2 cellular contexts compared by ENCODE assay signal in the genomic region with DNA sequence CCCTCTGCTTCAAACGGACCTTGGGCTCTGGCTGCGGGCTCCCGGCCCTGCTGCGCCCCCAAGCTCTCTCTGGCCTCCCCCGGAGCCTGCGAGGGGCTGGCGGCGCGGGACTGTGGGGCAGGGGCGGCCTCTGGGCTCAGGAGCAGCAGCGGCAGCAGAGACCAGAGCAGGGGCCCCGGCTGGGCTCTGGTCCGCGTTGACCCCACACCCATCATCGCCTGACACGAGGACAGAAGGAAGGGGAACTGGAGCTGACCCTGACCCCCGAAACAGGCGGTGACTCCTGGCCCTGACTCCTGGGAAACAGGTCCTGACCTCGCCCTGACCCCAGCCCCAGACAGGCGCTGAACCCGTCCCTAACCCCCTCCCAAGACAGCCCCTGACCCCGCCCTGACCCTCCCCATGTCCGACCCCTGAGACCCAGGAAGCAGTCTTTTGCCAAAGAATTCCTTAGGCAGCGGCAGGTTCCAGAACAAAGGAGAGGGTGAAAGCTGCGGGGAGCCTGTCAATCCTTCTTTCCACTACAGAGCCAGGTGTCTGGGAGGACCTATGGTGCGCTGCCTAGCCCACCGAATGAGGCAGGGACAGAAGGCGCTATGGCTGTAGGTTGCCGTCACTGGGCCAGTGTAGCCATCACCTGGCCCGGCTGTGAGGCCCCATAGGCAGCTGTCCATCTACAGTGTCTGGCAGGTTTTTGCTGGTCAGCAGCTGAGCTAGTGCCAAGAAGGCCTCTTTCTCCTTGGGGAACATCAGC.
TF ChIP-seq lines count a peak whose summit lies in the region.

No MANE protein-coding gene starts in this region.

TF ChIP-seq in WTC11, 78 proteins besides CTCF, POLR2A, EP300 and RAD21:
- TF ChIP-seq MXD4 (CRISPR knock-in tag; IDR thresholded peaks at IDR 0.05; ENCODE audit: borderline replicate concordance) (no peak), NR1H2 (CRISPR knock-in tag; IDR thresholded peaks at IDR 0.05) (no peak)

TF ChIP-seq in HepG2, 621 proteins besides CTCF, POLR2A, EP300 and RAD21 (continues in another document):
- TF ChIP-seq MTA3 (CRISPR knock-in tag; IDR thresholded peaks at IDR 0.05) (no peak), ZNF7 (CRISPR knock-in tag; IDR thresholded peaks at IDR 0.05) (no peak), PTBP1 (IDR thresholded peaks at IDR 0.05; ENCODE audit: low read depth, low read length, poor library complexity, severe bottlenecking) (no peak), HDAC1 (CRISPR knock-in tag; IDR thresholded peaks at IDR 0.05) (no peak), NFATC3 (CRISPR knock-in tag; IDR thresholded peaks at IDR 0.05) (no peak), MEF2D (CRISPR knock-in tag; IDR thresholded peaks at IDR 0.05) (no peak), ZNF20 (CRISPR knock-in tag; IDR thresholded peaks at IDR 0.05) (no peak), NFE2L1 (CRISPR knock-in tag; IDR thresholded peaks at IDR 0.05; ENCODE audit: borderline replicate concordance) (no peak), ZMAT3 (CRISPR knock-in tag; conservative IDR thresholded peaks at IDR 0.05) (no peak), SP5 (CRISPR knock-in tag; IDR thresholded peaks at IDR 0.05; ENCODE audit: borderline replicate concordance, low read depth) (no peak), ZNF850 (CRISPR knock-in tag; conservative IDR thresholded peaks at IDR 0.05) (no peak), ZFP62 (CRISPR knock-in tag; IDR thresholded peaks at IDR 0.05) (no peak), ZNF614 (CRISPR knock-in tag; IDR thresholded peaks at IDR 0.05; ENCODE audit: borderline replicate concordance) (no peak), ZNF292 (CRISPR knock-in tag; IDR thresholded peaks at IDR 0.05; ENCODE audit: borderline replicate concordance, low read depth) (no peak), ZKSCAN8 (CRISPR knock-in tag; IDR thresholded peaks at IDR 0.05; ENCODE audit: borderline replicate concordance) (no peak), NCOA5 (CRISPR knock-in tag; IDR thresholded peaks at IDR 0.05) (no peak), ZFP90 (CRISPR knock-in tag; IDR thresholded peaks at IDR 0.05; ENCODE audit: borderline replicate concordance) (no peak), ZNF567 (CRISPR knock-in tag; IDR thresholded peaks at IDR 0.05; ENCODE audit: borderline replicate concordance) (no peak), ZFP37 (CRISPR knock-in tag; IDR thresholded peaks at IDR 0.05; ENCODE audit: borderline replicate concordance) (no peak), TMF1 (CRISPR knock-in tag; IDR thresholded peaks at IDR 0.05; ENCODE audit: low read depth) (no peak), ZC3H4 (CRISPR knock-in tag; IDR thresholded peaks at IDR 0.05; ENCODE audit: borderline replicate concordance) (no peak), THYN1 (CRISPR knock-in tag; IDR thresholded peaks at IDR 0.05; ENCODE audit: borderline replicate concordance, low read depth) (no peak), ZFP1 (CRISPR knock-in tag; IDR thresholded peaks at IDR 0.05) (no peak), ELF1 (CRISPR knock-in tag; IDR thresholded peaks at IDR 0.05) (no peak), ZNF496 (CRISPR knock-in tag; IDR thresholded peaks at IDR 0.05; ENCODE audit: insufficient replicate concordance) (no peak), ZFX (CRISPR knock-in tag; IDR thresholded peaks at IDR 0.05; ENCODE audit: low read depth) (peak; percentile 56), ZNF383 (CRISPR knock-in tag; IDR thresholded peaks at IDR 0.05; ENCODE audit: borderline replicate concordance) (0 out of 2 replicates have a peak, but pooled peaks have one; percentile 33), HOXD1 (CRISPR knock-in tag; IDR thresholded peaks at IDR 0.05) (no peak), FOXO1 (CRISPR knock-in tag; IDR thresholded peaks at IDR 0.05) (no peak), CEBPG (CRISPR knock-in tag; IDR thresholded peaks at IDR 0.05) (no peak), GZF1 (CRISPR knock-in tag; IDR thresholded peaks at IDR 0.05) (no peak), KAT8 (CRISPR knock-in tag; IDR thresholded peaks at IDR 0.05) (0 out of 2 replicates have a peak, but pooled peaks have one; percentile 3), ZNF138 (CRISPR knock-in tag; IDR thresholded peaks at IDR 0.05; ENCODE audit: low read depth) (no peak), ZNF570 (CRISPR knock-in tag; IDR thresholded peaks at IDR 0.05; ENCODE audit: borderline replicate concordance) (no peak), MIER3 (CRISPR knock-in tag; IDR thresholded peaks at IDR 0.05; ENCODE audit: borderline replicate concordance) (no peak), ARNT (IDR thresholded peaks at IDR 0.05) (no peak), KMT2A (CRISPR knock-in tag; IDR thresholded peaks at IDR 0.05) (no peak), EED (CRISPR knock-in tag; IDR thresholded peaks at IDR 0.05) (no peak), ZBTB21 (CRISPR knock-in tag; IDR thresholded peaks at IDR 0.05) (no peak), TOE1 (CRISPR knock-in tag; IDR thresholded peaks at IDR 0.05) (no peak), ZNF652 (CRISPR knock-in tag; IDR thresholded peaks at IDR 0.05; ENCODE audit: borderline replicate concordance, low read depth) (no peak), ZNF879 (CRISPR knock-in tag; IDR thresholded peaks at IDR 0.05) (no peak), ZNF790 (CRISPR knock-in tag; IDR thresholded peaks at IDR 0.05; ENCODE audit: borderline replicate concordance) (no peak), ZNF781 (CRISPR knock-in tag; IDR thresholded peaks at IDR 0.05; ENCODE audit: borderline replicate concordance, not compliant biosample characterization) (no peak), ATF7-NPFF (CRISPR knock-in tag; IDR thresholded peaks at IDR 0.05; ENCODE audit: low read depth) (0 out of 2 replicates have a peak, but pooled peaks have one; percentile 37), ZNF235 (CRISPR knock-in tag; IDR thresholded peaks at IDR 0.05; ENCODE audit: borderline replicate concordance) (no peak), MAFG (CRISPR knock-in tag; IDR thresholded peaks at IDR 0.05) (no peak)
- TF ChIP-seq, protein P1, sequence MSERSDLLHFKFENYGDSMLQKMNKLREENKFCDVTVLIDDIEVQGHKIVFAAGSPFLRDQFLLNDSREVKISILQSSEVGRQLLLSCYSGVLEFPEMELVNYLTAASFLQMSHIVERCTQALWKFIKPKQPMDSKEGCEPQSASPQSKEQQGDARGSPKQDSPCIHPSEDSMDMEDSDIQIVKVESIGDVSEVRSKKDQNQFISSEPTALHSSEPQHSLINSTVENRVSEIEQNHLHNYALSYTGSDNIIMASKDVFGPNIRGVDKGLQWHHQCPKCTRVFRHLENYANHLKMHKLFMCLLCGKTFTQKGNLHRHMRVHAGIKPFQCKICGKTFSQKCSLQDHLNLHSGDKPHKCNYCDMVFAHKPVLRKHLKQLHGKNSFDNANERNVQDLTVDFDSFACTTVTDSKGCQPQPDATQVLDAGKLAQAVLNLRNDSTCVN (CRISPR knock-in tag; IDR thresholded peaks at IDR 0.05; ENCODE audit: borderline replicate concordance): no peak
- TF ChIP-seq, protein P2, sequence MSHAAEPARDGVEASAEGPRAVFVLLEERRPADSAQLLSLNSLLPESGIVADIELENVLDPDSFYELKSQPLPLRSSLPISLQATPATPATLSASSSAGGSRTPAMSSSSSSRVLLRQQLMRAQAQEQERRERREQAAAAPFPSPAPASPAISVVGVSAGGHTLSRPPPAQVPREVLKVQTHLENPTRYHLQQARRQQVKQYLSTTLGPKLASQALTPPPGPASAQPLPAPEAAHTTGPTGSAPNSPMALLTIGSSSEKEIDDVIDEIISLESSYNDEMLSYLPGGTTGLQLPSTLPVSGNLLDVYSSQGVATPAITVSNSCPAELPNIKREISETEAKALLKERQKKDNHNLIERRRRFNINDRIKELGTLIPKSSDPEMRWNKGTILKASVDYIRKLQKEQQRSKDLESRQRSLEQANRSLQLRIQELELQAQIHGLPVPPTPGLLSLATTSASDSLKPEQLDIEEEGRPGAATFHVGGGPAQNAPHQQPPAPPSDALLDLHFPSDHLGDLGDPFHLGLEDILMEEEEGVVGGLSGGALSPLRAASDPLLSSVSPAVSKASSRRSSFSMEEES (CRISPR knock-in tag; IDR thresholded peaks at IDR 0.05): no peak
- TF ChIP-seq, protein P3, sequence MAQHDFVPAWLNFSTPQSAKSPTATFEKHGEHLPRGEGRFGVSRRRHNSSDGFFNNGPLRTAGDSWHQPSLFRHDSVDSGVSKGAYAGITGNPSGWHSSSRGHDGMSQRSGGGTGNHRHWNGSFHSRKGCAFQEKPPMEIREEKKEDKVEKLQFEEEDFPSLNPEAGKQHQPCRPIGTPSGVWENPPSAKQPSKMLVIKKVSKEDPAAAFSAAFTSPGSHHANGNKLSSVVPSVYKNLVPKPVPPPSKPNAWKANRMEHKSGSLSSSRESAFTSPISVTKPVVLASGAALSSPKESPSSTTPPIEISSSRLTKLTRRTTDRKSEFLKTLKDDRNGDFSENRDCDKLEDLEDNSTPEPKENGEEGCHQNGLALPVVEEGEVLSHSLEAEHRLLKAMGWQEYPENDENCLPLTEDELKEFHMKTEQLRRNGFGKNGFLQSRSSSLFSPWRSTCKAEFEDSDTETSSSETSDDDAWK (CRISPR knock-in tag; IDR thresholded peaks at IDR 0.05): no peak
- TF ChIP-seq, protein P4, sequence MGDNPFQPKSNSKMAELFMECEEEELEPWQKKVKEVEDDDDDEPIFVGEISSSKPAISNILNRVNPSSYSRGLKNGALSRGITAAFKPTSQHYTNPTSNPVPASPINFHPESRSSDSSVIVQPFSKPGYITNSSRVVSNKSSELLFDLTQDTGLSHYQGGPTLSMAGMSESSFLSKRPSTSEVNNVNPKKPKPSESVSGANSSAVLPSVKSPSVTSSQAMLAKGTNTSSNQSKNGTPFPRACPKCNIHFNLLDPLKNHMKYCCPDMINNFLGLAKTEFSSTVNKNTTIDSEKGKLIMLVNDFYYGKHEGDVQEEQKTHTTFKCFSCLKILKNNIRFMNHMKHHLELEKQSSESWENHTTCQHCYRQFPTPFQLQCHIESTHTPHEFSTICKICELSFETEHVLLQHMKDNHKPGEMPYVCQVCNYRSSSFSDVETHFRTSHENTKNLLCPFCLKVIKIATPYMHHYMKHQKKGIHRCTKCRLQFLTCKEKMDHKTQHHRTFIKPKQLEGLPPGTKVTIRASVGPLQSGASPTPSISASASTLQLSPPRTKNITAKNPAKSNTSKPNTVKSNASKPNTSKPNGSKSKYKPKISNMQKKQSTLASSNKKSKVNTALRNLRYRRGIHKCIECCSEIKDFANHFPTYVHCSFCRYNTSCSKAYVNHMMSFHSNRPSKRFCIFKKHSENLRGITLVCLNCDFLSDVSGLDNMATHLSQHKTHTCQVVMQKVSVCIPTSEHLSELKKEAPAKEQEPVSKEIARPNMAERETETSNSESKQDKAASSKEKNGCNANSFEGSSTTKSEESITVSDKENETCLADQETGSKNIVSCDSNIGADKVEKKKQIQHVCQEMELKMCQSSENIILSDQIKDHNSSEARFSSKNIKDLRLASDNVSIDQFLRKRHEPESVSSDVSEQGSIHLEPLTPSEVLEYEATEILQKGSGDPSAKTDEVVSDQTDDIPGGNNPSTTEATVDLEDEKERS (CRISPR knock-in tag; IDR thresholded peaks at IDR 0.05): no peak
- TF ChIP-seq, protein P5, sequence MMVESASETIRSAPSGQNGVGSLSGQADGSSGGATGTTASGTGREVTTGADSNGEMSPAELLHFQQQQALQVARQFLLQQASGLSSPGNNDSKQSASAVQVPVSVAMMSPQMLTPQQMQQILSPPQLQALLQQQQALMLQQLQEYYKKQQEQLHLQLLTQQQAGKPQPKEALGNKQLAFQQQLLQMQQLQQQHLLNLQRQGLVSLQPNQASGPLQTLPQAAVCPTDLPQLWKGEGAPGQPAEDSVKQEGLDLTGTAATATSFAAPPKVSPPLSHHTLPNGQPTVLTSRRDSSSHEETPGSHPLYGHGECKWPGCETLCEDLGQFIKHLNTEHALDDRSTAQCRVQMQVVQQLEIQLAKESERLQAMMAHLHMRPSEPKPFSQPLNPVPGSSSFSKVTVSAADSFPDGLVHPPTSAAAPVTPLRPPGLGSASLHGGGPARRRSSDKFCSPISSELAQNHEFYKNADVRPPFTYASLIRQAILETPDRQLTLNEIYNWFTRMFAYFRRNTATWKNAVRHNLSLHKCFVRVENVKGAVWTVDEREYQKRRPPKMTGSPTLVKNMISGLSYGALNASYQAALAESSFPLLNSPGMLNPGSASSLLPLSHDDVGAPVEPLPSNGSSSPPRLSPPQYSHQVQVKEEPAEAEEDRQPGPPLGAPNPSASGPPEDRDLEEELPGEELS (CRISPR knock-in tag; IDR thresholded peaks at IDR 0.05): no peak
- TF ChIP-seq, protein P6, sequence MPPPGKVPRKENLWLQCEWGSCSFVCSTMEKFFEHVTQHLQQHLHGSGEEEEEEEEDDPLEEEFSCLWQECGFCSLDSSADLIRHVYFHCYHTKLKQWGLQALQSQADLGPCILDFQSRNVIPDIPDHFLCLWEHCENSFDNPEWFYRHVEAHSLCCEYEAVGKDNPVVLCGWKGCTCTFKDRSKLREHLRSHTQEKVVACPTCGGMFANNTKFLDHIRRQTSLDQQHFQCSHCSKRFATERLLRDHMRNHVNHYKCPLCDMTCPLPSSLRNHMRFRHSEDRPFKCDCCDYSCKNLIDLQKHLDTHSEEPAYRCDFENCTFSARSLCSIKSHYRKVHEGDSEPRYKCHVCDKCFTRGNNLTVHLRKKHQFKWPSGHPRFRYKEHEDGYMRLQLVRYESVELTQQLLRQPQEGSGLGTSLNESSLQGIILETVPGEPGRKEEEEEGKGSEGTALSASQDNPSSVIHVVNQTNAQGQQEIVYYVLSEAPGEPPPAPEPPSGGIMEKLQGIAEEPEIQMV (CRISPR knock-in tag; IDR thresholded peaks at IDR 0.05; ENCODE audit: low read depth): 0 out of 2 replicates have a peak, but pooled peaks have one; percentile 31
- TF ChIP-seq, protein P7, sequence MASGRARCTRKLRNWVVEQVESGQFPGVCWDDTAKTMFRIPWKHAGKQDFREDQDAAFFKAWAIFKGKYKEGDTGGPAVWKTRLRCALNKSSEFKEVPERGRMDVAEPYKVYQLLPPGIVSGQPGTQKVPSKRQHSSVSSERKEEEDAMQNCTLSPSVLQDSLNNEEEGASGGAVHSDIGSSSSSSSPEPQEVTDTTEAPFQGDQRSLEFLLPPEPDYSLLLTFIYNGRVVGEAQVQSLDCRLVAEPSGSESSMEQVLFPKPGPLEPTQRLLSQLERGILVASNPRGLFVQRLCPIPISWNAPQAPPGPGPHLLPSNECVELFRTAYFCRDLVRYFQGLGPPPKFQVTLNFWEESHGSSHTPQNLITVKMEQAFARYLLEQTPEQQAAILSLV (CRISPR knock-in tag; IDR thresholded peaks at IDR 0.05; ENCODE audit: borderline replicate concordance): no peak
- TF ChIP-seq, protein P8, sequence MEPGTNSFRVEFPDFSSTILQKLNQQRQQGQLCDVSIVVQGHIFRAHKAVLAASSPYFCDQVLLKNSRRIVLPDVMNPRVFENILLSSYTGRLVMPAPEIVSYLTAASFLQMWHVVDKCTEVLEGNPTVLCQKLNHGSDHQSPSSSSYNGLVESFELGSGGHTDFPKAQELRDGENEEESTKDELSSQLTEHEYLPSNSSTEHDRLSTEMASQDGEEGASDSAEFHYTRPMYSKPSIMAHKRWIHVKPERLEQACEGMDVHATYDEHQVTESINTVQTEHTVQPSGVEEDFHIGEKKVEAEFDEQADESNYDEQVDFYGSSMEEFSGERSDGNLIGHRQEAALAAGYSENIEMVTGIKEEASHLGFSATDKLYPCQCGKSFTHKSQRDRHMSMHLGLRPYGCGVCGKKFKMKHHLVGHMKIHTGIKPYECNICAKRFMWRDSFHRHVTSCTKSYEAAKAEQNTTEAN (CRISPR knock-in tag; conservative IDR thresholded peaks at IDR 0.05): no peak
- TF ChIP-seq, protein P9, sequence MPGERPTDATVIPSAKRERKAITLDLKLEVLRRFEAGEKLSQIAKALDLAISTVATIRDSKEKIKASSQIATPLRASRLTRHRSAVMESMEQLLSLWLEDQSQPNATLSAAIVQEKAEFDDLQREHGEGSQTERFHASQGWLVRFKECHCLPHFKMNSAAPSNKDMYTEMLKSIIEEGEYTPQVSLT (CRISPR knock-in tag; IDR thresholded peaks at IDR 0.05; ENCODE audit: borderline replicate concordance, low read depth): no peak
